Comparison of ENCODE assay signal across 19 cellular contexts in genomic region chr6:43271103-43271815, GRCh38. TPM values are rescaled to one million over a fixed set of nuclear protein-coding genes. Genes with fewer than 3 reads are reported as not detected.
DNase-seq lines count a peak whose midpoint lies in the region; ATAC-seq, FAIRE-seq and TF ChIP-seq lines count a peak whose summit lies in the region.
"Had no signal": no experiment of that assay in that cellular context is flagged by ENCODE, and none has a peak within 500 bp of the region (broad histone marks: within the 10 kb centered on the region; RNA-seq: fewer than 3 reads in every experiment).

No MANE protein-coding gene starts in this region.

- no peak for TF ChIP-seq CTCF in kidney (IDR thresholded peaks at IDR 0.05; ENCODE audit: borderline replicate concordance, extremely low read depth, insufficient read depth)

- DNase-seq in GM18507 (ENCODE audit: extremely low spot score, insufficient read length, low read depth) (no peak), NCI-H526 treated with DMSO at 0.1 percent for 48 hours (lab: John Stamatoyannopoulos, UW) (peak; percentile 9), kidney (no peak), SJCRH30 (no peak)
- no peak for DNase-seq in stimulated activated effector memory CD8-positive, alpha-beta T cell treated with anti-CD3 and anti-CD28 coated beads, Interleukin-12 subunit alpha, Interleukin-12 subunit beta, amount 100 ng/mL, for 72 hours (ENCODE audit: low spot score in 2 of 2)
- DNase-seq in stimulated activated naive CD8-positive, alpha-beta T cell treated with anti-CD3 and anti-CD28 coated beads, Interleukin-15, amount 100 ng/mL, for 72 hours, result no peak
- DNase-seq: activated naive CD4-positive, alpha-beta T cell treated with anti-CD3 and anti-CD28 coated beads for 36 hours; DMS 273 treated with DMSO at 0.1 percent for 48 hours; foreskin fibroblast; left ventricle myocardium superior; NCI-H1105; T1000 had no signal

- ATAC-seq in stimulated activated effector memory CD8-positive, alpha-beta T cell treated with anti-CD3 and anti-CD28 coated beads, Interleukin-12 subunit alpha, Interleukin-12 subunit beta, amount 100 ng/mL, for 72 hours, result peak; percentile 4
- no peak for ATAC-seq in HG02840 (IDR thresholded peaks at IDR 0.05; ENCODE audit: low FRiP score, unreplicated experiment)
- no peak for ATAC-seq in stimulated activated naive CD8-positive, alpha-beta T cell treated with anti-CD3 and anti-CD28 coated beads, Interleukin-15, amount 100 ng/mL, for 72 hours
- ATAC-seq: HCT116 had no signal

- intact Hi-C loops in kidney (cut with DNase I), result no loop called here

- H3K36me3 Mint-ChIP-seq in stimulated activated effector memory CD8-positive, alpha-beta T cell treated with anti-CD3 and anti-CD28 coated beads, Interleukin-12 subunit alpha, Interleukin-12 subunit beta, amount 100 ng/mL, for 72 hours, result no peaks in the 10 kb centered on the region

- no peak overlapping the region for H3K4me3 Mint-ChIP-seq in stimulated activated effector memory CD8-positive, alpha-beta T cell treated with anti-CD3 and anti-CD28 coated beads, Interleukin-12 subunit alpha, Interleukin-12 subunit beta, amount 100 ng/mL, for 72 hours
- no peak overlapping the region for H3K4me3 Mint-ChIP-seq in stimulated activated naive CD8-positive, alpha-beta T cell treated with anti-CD3 and anti-CD28 coated beads, Interleukin-15, amount 100 ng/mL, for 72 hours
- H3K4me3 Mint-ChIP-seq: activated naive CD4-positive, alpha-beta T cell treated with anti-CD3 and anti-CD28 coated beads for 36 hours had no signal

- no peak overlapping the region for H3K9ac ChIP-seq in kidney (ENCODE audit: low read length in 2 of 2)
- H3K9ac ChIP-seq: KMS-11 had no signal

- no peaks in the 10 kb centered on the region for H3K27me3 ChIP-seq in SJCRH30

- H3K27ac ChIP-seq in kidney (ENCODE audit: low read depth in 2 of 2, low read length in 2 of 2) (peak overlapping the region; percentile 51 to 71), SJCRH30 (no peak overlapping the region)
- H3K27ac ChIP-seq: KMS-11, thoracic aorta had no signal

- no peak overlapping the region for H3K27ac Mint-ChIP-seq in stimulated activated effector memory CD8-positive, alpha-beta T cell treated with anti-CD3 and anti-CD28 coated beads, Interleukin-12 subunit alpha, Interleukin-12 subunit beta, amount 100 ng/mL, for 72 hours
- no peak overlapping the region for H3K27ac Mint-ChIP-seq in stimulated activated naive CD8-positive, alpha-beta T cell treated with anti-CD3 and anti-CD28 coated beads, Interleukin-15, amount 100 ng/mL, for 72 hours
- H3K27ac Mint-ChIP-seq: activated naive CD4-positive, alpha-beta T cell treated with anti-CD3 and anti-CD28 coated beads for 36 hours had no signal

- H3K9me3 Mint-ChIP-seq in stimulated activated effector memory CD8-positive, alpha-beta T cell treated with anti-CD3 and anti-CD28 coated beads, Interleukin-12 subunit alpha, Interleukin-12 subunit beta, amount 100 ng/mL, for 72 hours, result no peaks in the 10 kb centered on the region
- H3K9me3 Mint-ChIP-seq in stimulated activated naive CD8-positive, alpha-beta T cell treated with anti-CD3 and anti-CD28 coated beads, Interleukin-15, amount 100 ng/mL, for 72 hours, result no peaks in the 10 kb centered on the region
- H3K9me3 Mint-ChIP-seq: activated naive CD4-positive, alpha-beta T cell treated with anti-CD3 and anti-CD28 coated beads for 36 hours had no signal

- H3K4me1 ChIP-seq in kidney (ENCODE audit: control insufficient read depth in 1 of 2, insufficient read depth in 1 of 2, low read depth in 1 of 2, low read length in 2 of 2) (peaks cover 32 to 33% of the 10 kb centered on the region in 2 donors), SJCRH30 (peaks cover 6% of the 10 kb centered on the region; the same call in 1 of the 2 replicates)

- no peaks in the 10 kb centered on the region for H3K9me3 ChIP-seq in kidney (ENCODE audit: control insufficient read depth in 1 of 2, low read length in 2 of 2)
- H3K9me3 ChIP-seq in SJCRH30 (replicated peaks), result no peaks in the 10 kb centered on the region
- H3K9me3 ChIP-seq: thoracic aorta had no signal

- H3K36me3 ChIP-seq in kidney (ENCODE audit: control insufficient read depth in 1 of 2, insufficient read depth in 2 of 2, low read length in 2 of 2), result no peaks in the 10 kb centered on the region
- no peaks in the 10 kb centered on the region for H3K36me3 ChIP-seq in SJCRH30
- H3K36me3 ChIP-seq: thoracic aorta had no signal

- peak overlapping the region in 1 of 2 donors; percentile 35 for H3K4me3 ChIP-seq in kidney (ENCODE audit: low read length in 2 of 2)
- H3K4me3 ChIP-seq in SJCRH30, result no peak overlapping the region
- H3K4me3 ChIP-seq: smooth muscle cell, thoracic aorta had no signal

- peaks cover 75% of the 10 kb centered on the region for H3K27me3 Mint-ChIP-seq in stimulated activated naive CD8-positive, alpha-beta T cell treated with anti-CD3 and anti-CD28 coated beads, Interleukin-15, amount 100 ng/mL, for 72 hours

- FAIRE-seq in GM18507 (lab: Jason Lieb, UNC) (peak; percentile 68), kidney (lab: Jason Lieb, UNC) (no peak)

- peaks cover 24% of the 10 kb centered on the region for H3K4me1 Mint-ChIP-seq in stimulated activated effector memory CD8-positive, alpha-beta T cell treated with anti-CD3 and anti-CD28 coated beads, Interleukin-12 subunit alpha, Interleukin-12 subunit beta, amount 100 ng/mL, for 72 hours
- H3K4me1 Mint-ChIP-seq in stimulated activated naive CD8-positive, alpha-beta T cell treated with anti-CD3 and anti-CD28 coated beads, Interleukin-15, amount 100 ng/mL, for 72 hours, result peaks cover 44% of the 10 kb centered on the region

RNA-seq across cellular contexts. Expression of gene SLC22A7, which starts 26.8 kb away (rescaled TPM):
- total RNA-seq in kidney, result 2.0 TPM
- 34.8 TPM for polyA plus RNA-seq in kidney (ENCODE audit: insufficient read depth, low read depth, low replicate concordance)
- total RNA-seq in SJCRH30 (2014; rRNA removed; shearing (Covaris generic)), result not detected in 2 replicates
- total RNA-seq: activated naive CD4-positive, alpha-beta T cell treated with anti-CD3 and anti-CD28 coated beads for 36 hours; left ventricle myocardium superior; NCI-H460; smooth muscle cell; thoracic aorta had no signal
- polyA plus RNA-seq: BJ, smooth muscle cell had no signal

RNA-seq across cellular contexts. Expression of gene TTBK1, which starts 28.0 kb away (rescaled TPM):
- total RNA-seq in kidney, result 0.31 TPM
- polyA plus RNA-seq in kidney (ENCODE audit: insufficient read depth, low read depth, low replicate concordance), result 0.26 TPM
- not detected in 2 replicates for total RNA-seq in SJCRH30 (2014; rRNA removed; shearing (Covaris generic))
- total RNA-seq: NCI-H460, smooth muscle cell, thoracic aorta had no signal
- polyA plus RNA-seq: BJ, smooth muscle cell had no signal

RNA-seq across cellular contexts. Expression of gene CRIP3, which starts 37.4 kb away (rescaled TPM):
- total RNA-seq in kidney, result 5.6 TPM
- 14.3 TPM for polyA plus RNA-seq in kidney (ENCODE audit: insufficient read depth, low read depth, low replicate concordance)
- total RNA-seq in SJCRH30 (2014; rRNA removed; shearing (Covaris generic)), result not detected in 2 replicates
- total RNA-seq: NCI-H460, smooth muscle cell, thoracic aorta had no signal
- polyA plus RNA-seq: BJ, smooth muscle cell had no signal

RNA-seq across cellular contexts. Expression of gene DNPH1, which starts 42.0 kb away (rescaled TPM):
- total RNA-seq in kidney, result 74.3 TPM
- 373 TPM for polyA plus RNA-seq in kidney (ENCODE audit: insufficient read depth, low read depth, low replicate concordance)
- total RNA-seq in SJCRH30 (2014; rRNA removed; shearing (Covaris generic)), result 23.8 and 31.4 TPM in 2 replicates
